Comparison of ENCODE assay signal across 1 cellular context in the genomic region with DNA sequence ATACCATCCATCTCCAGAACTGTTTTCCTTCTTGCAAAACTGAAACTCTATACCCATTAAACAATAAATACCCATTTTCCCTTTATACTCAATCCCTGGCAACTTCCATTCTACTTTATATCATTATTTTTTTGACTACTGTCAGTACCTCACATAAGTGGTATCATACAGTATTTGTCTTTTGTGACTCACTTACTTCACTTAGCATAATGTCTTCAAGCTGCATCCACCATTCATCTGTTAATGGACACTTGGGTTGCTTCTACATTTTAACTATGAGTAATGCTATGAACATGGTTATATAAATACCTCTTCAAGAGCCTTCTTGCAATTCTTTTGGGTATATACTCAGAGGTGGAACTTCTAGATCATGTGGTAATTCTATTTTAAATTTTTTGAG.
A peak's percentile ranks its signal among the peaks of the same experiment; 100 is the strongest.
TF ChIP-seq lines count a peak whose summit lies in the region.

No MANE protein-coding gene starts in this region.

TF ChIP-seq in SK-N-SH treated with all-trans-retinoic acid at 6 μM for 48 hours, 23 proteins besides CTCF, POLR2A, EP300 and RAD21 (continued from another document):
- TF ChIP-seq, protein P1, sequence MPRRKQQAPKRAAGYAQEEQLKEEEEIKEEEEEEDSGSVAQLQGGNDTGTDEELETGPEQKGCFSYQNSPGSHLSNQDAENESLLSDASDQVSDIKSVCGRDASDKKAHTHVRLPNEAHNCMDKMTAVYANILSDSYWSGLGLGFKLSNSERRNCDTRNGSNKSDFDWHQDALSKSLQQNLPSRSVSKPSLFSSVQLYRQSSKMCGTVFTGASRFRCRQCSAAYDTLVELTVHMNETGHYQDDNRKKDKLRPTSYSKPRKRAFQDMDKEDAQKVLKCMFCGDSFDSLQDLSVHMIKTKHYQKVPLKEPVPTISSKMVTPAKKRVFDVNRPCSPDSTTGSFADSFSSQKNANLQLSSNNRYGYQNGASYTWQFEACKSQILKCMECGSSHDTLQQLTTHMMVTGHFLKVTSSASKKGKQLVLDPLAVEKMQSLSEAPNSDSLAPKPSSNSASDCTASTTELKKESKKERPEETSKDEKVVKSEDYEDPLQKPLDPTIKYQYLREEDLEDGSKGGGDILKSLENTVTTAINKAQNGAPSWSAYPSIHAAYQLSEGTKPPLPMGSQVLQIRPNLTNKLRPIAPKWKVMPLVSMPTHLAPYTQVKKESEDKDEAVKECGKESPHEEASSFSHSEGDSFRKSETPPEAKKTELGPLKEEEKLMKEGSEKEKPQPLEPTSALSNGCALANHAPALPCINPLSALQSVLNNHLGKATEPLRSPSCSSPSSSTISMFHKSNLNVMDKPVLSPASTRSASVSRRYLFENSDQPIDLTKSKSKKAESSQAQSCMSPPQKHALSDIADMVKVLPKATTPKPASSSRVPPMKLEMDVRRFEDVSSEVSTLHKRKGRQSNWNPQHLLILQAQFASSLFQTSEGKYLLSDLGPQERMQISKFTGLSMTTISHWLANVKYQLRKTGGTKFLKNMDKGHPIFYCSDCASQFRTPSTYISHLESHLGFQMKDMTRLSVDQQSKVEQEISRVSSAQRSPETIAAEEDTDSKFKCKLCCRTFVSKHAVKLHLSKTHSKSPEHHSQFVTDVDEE (CRISPR knock-in tag; IDR thresholded peaks at IDR 0.05) = no peak
- no peak for TF ChIP-seq RARB (CRISPR knock-in tag; IDR thresholded peaks at IDR 0.05)
- no peak for TF ChIP-seq PPARA (CRISPR knock-in tag; IDR thresholded peaks at IDR 0.05; ENCODE audit: borderline replicate concordance)
- TF ChIP-seq TCF4 (CRISPR knock-in tag; IDR thresholded peaks at IDR 0.05; ENCODE audit: borderline replicate concordance) = no peak
- no peak for TF ChIP-seq ESRRG (CRISPR knock-in tag; IDR thresholded peaks at IDR 0.05)
- peak; percentile 53; the same call in 1 of the 2 replicates for TF ChIP-seq ZFP3 (CRISPR knock-in tag; IDR thresholded peaks at IDR 0.05)
- TF ChIP-seq TOX (CRISPR knock-in tag; IDR thresholded peaks at IDR 0.05; ENCODE audit: borderline replicate concordance) = no peak
- no peak for TF ChIP-seq ARNTL (CRISPR knock-in tag; IDR thresholded peaks at IDR 0.05; ENCODE audit: borderline replicate concordance, low read depth)
- TF ChIP-seq ZNF70 (CRISPR knock-in tag; IDR thresholded peaks at IDR 0.05) = no peak
- peak; percentile 96 for TF ChIP-seq ISL1 (CRISPR knock-in tag; IDR thresholded peaks at IDR 0.05)
- TF ChIP-seq BACH2 (CRISPR knock-in tag; IDR thresholded peaks at IDR 0.05; ENCODE audit: borderline replicate concordance) = no peak
- no peak for TF ChIP-seq ZNF8 (CRISPR knock-in tag; IDR thresholded peaks at IDR 0.05)
- no peak for TF ChIP-seq ZC3H10 (CRISPR knock-in tag; IDR thresholded peaks at IDR 0.05)
- no peak for TF ChIP-seq CSDC2 (CRISPR knock-in tag; IDR thresholded peaks at IDR 0.05)
- no peak for TF ChIP-seq SNAI2 (CRISPR knock-in tag; IDR thresholded peaks at IDR 0.05)
- TF ChIP-seq ZFP30 (CRISPR knock-in tag; IDR thresholded peaks at IDR 0.05) = no peak
- TF ChIP-seq, protein P2, sequence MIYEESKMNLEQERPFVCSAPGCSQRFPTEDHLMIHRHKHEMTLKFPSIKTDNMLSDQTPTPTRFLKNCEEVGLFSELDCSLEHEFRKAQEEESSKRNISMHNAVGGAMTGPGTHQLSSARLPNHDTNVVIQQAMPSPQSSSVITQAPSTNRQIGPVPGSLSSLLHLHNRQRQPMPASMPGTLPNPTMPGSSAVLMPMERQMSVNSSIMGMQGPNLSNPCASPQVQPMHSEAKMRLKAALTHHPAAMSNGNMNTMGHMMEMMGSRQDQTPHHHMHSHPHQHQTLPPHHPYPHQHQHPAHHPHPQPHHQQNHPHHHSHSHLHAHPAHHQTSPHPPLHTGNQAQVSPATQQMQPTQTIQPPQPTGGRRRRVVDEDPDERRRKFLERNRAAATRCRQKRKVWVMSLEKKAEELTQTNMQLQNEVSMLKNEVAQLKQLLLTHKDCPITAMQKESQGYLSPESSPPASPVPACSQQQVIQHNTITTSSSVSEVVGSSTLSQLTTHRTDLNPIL (CRISPR knock-in tag; IDR thresholded peaks at IDR 0.05; ENCODE audit: low read depth) = peak; percentile 64; the same call in 1 of the 2 replicates
